27 cellular contexts compared by ENCODE assay signal in genomic region chr11:117859061-117859460, GRCh38. TPM values are rescaled to one million over a fixed set of nuclear protein-coding genes. Genes with fewer than 3 reads are reported as not detected.
DNase-seq lines count a peak whose midpoint lies in the region; TF ChIP-seq lines count a peak whose summit lies in the region.
"Had no signal": no experiment of that assay in that cellular context is flagged by ENCODE, and none has a peak within 500 bp of the region (broad histone marks: within the 10 kb centered on the region; RNA-seq: fewer than 3 reads in every experiment).

No MANE protein-coding gene starts in this region.

- H3K27ac ChIP-seq in tibial artery, result no peak overlapping the region
- H3K27ac ChIP-seq: 22Rv1, BLaER1, KMS-11, PC-9 had no signal

- peak; percentile 1 for DNase-seq in activated CD4-positive, CD25-positive, alpha-beta regulatory T cell treated with anti-CD3 and anti-CD28 coated beads, Interleukin-2, amount 50 U/mL, for 72 hours
- DNase-seq in activated CD4-positive, CD25-positive, alpha-beta regulatory T cell (lab: John Stamatoyannopoulos, UW), result no peak
- DNase-seq in H7, result peak; percentile 2
- peak; percentile 53 for DNase-seq in mesenteric fat pad (ENCODE audit: low spot score)
- peak; percentile 10 for DNase-seq in stimulated activated CD8-positive, alpha-beta memory T cell treated with anti-CD3 and anti-CD28 coated beads, Interleukin-4, amount 100 ng/mL, for 48 hours
- no peak for DNase-seq in DMS53 treated with DMSO at 0.1 percent for 48 hours (lab: John Stamatoyannopoulos, UW; ENCODE audit: unreplicated experiment)
- DNase-seq in NCI-H2081 (lab: John Stamatoyannopoulos, UW), result no peak
- DNase-seq in tibial artery, result no peak
- DNase-seq: ACHN; Caco-2; CD4-positive, alpha-beta T cell; DMS 273 treated with DMSO at 0.1 percent for 48 hours; DND-41; GOT3; NCI-H1105; NCI-H2029; NCI-H226; NCI-H510A treated with DMSO at 0.1 percent for 48 hours; NCI-H748 treated with DMSO at 0.1 percent for 48 hours; PC-9; RPMI8226; SHP77 treated with DMSO at 0.1 percent for 48 hours had no signal

- intact Hi-C loops in tibial artery (cut with DNase I; ENCODE audit: low total_unique reads), result no loop called here

- peaks cover 0 to 3% (median 0%) of the 10 kb centered on the region in 4 donors for H3K4me1 ChIP-seq in tibial artery
- H3K4me1 ChIP-seq: Caco-2 had no signal

- no peak for TF ChIP-seq CTCF in tibial artery (IDR thresholded peaks at IDR 0.05)

- H3K36me3 ChIP-seq in H7 (replicated peaks; ENCODE audit: control insufficient read depth, insufficient read depth, low read length), result no peaks in the 10 kb centered on the region
- no peaks in the 10 kb centered on the region for H3K36me3 ChIP-seq in tibial artery
- H3K36me3 ChIP-seq: BLaER1 had no signal

- no peaks in the 10 kb centered on the region for H3K27me3 ChIP-seq in H7 (ENCODE audit: control insufficient read depth, insufficient read depth, low read length)
- H3K27me3 ChIP-seq in tibial artery, result no peaks in the 10 kb centered on the region
- H3K27me3 ChIP-seq: BLaER1 had no signal

- no peaks in the 10 kb centered on the region for H3K9me3 ChIP-seq in tibial artery
- H3K9me3 ChIP-seq: BLaER1, Caco-2 had no signal

- H3K4me3 ChIP-seq in H7 (ENCODE audit: insufficient read depth, low read depth, low read length) (no peak overlapping the region), tibial artery (no peak overlapping the region)
- H3K4me3 ChIP-seq: BLaER1, GM12878, PC-9 had no signal

RNA-seq across cellular contexts. Expression of gene FXYD6, which starts 17.4 kb away (rescaled TPM):
- total RNA-seq in H7 (2014; rRNA removed; shearing (Covaris generic)), result 17.8 and 32.8 TPM in 2 replicates
- 21.5 TPM for total RNA-seq in mesenteric fat pad
- total RNA-seq: CD4-positive, alpha-beta T cell had no signal

RNA-seq across cellular contexts. Expression of gene FXYD2, which starts 34.5 kb away (rescaled TPM):
- 0.07 and 0.66 TPM in 2 replicates for total RNA-seq in H7 (2014; rRNA removed; shearing (Covaris generic))
- total RNA-seq in mesenteric fat pad, result 3.2 TPM
- total RNA-seq: HT1080, PC-9 had no signal

Comparison
In these comparisons a context has a peak if more than half of its experiments do, and no peak if none do; other contexts are left out.
1. DNase-seq: peak in activated CD4-positive, CD25-positive, alpha-beta regulatory T cell treated with anti-CD3 and anti-CD28 coated beads, Interleukin-2, amount 50 U/mL, for 72 hours (single experiment), H7 (single experiment), mesenteric fat pad (single experiment) and stimulated activated CD8-positive, alpha-beta memory T cell treated with anti-CD3 and anti-CD28 coated beads, Interleukin-4, amount 100 ng/mL, for 48 hours (single experiment); none in activated CD4-positive, CD25-positive, alpha-beta regulatory T cell (0 of 4), DMS53 treated with DMSO at 0.1 percent for 48 hours (single experiment), NCI-H2081 (0 of 2) and tibial artery (0 of 2).